22 cellular contexts compared by ENCODE assay signal in the genomic region with DNA sequence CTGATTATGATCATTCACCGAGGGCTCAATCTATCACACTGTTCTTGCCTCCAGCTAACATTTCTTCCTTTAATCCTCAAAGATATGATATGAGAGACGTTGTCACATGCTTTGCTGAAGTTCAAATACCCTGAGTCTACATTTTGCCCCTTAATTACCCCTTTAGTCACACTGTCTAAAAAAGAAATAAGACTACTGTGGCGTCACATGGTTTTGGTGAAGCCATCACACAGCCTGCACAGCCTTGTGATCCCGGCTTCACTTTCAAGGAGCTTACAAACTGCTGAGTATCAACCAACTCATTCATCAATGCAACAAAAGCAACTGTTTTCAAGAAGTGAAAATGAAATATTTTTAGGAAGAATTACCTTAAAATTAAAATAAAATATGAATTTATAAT.
"Had no signal": no experiment of that assay in that cellular context is flagged by ENCODE, and none has a peak within 500 bp of the region (broad histone marks: within the 10 kb centered on the region; RNA-seq: fewer than 3 reads in every experiment).

No MANE protein-coding gene starts in this region.

- H3K27ac Mint-ChIP-seq: activated B cell treated with CpG ODN at 0.5 μM for 24 hours; activated CD4-positive, alpha-beta memory T cell treated with anti-CD3 and anti-CD28 coated beads for 36 hours; activated CD4-positive, alpha-beta T cell treated with anti-CD3 and anti-CD28 coated beads for 36 hours; activated naive CD8-positive, alpha-beta T cell treated with anti-CD3 and anti-CD28 coated beads, Interleukin-2, amount 50 U/mL, for 24 hours; endodermal cell; nephron progenitor cell; T-helper 17 cell had no signal

- DNase-seq: activated B cell treated with CpG ODN at 0.5 μM for 24 hours; activated CD4-positive, alpha-beta memory T cell treated with anti-CD3 and anti-CD28 coated beads for 36 hours; activated CD4-positive, alpha-beta T cell treated with anti-CD3 and anti-CD28 coated beads for 36 hours; activated effector memory CD4-positive, alpha-beta T cell treated with anti-CD3 and anti-CD28 coated beads, Interleukin-2, amount 50 U/mL, for 16 hours; activated naive CD4-positive, alpha-beta T cell treated with anti-CD3 and anti-CD28 coated beads, Interleukin-2, amount 50 U/mL, for 16 hours; activated naive CD8-positive, alpha-beta T cell treated with anti-CD3 and anti-CD28 coated beads, Interleukin-2, amount 50 U/mL, for 24 hours; body of pancreas; cortex of kidney; endodermal cell; glutamatergic neuron; left ventricle myocardium superior; mammary epithelial cell; nephron progenitor cell; retina; stimulated activated CD4-positive, alpha-beta T cell treated with anti-CD3 and anti-CD28 coated beads, Interleukin-4, amount 100 ng/mL, for 24 hours; stimulated activated naive CD4-positive, alpha-beta T cell treated with Interleukin-2 at 50 U/mL for 16 hours; SW 1271; T-helper 17 cell; thyroid gland; upper lobe of right lung had no signal

- H3K79me2 ChIP-seq: hepatocyte had no signal

- H3K36me3 ChIP-seq: cardiac muscle cell, thyroid gland, upper lobe of right lung had no signal

- H3K27me3 ChIP-seq: body of pancreas, cardiac muscle cell, hepatocyte, thyroid gland, upper lobe of right lung had no signal

- H3K4me1 ChIP-seq: body of pancreas, thyroid gland, upper lobe of right lung had no signal

- H3K4me1 Mint-ChIP-seq: activated B cell treated with CpG ODN at 0.5 μM for 24 hours; activated CD4-positive, alpha-beta T cell treated with anti-CD3 and anti-CD28 coated beads for 36 hours; activated naive CD8-positive, alpha-beta T cell treated with anti-CD3 and anti-CD28 coated beads, Interleukin-2, amount 50 U/mL, for 24 hours; endodermal cell; nephron progenitor cell; T-helper 17 cell had no signal

- H3K27ac ChIP-seq: body of pancreas, cardiac muscle cell, hepatocyte, thyroid gland, upper lobe of right lung had no signal

- H3K4me2 ChIP-seq: hepatocyte had no signal

- H2AFZ ChIP-seq: hepatocyte had no signal

- H3K4me3 Mint-ChIP-seq: activated B cell treated with CpG ODN at 0.5 μM for 24 hours; activated CD4-positive, alpha-beta memory T cell treated with anti-CD3 and anti-CD28 coated beads for 36 hours; activated CD4-positive, alpha-beta T cell treated with anti-CD3 and anti-CD28 coated beads for 36 hours; activated naive CD8-positive, alpha-beta T cell treated with anti-CD3 and anti-CD28 coated beads, Interleukin-2, amount 50 U/mL, for 24 hours; endodermal cell; nephron progenitor cell; T-helper 17 cell had no signal

- H3K9me3 Mint-ChIP-seq: activated B cell treated with CpG ODN at 0.5 μM for 24 hours; activated CD4-positive, alpha-beta memory T cell treated with anti-CD3 and anti-CD28 coated beads for 36 hours; activated naive CD8-positive, alpha-beta T cell treated with anti-CD3 and anti-CD28 coated beads, Interleukin-2, amount 50 U/mL, for 24 hours; endodermal cell; nephron progenitor cell had no signal

- H3K4me3 ChIP-seq: body of pancreas, cardiac muscle cell, hepatocyte, thyroid gland, upper lobe of right lung had no signal

- ATAC-seq: activated CD4-positive, alpha-beta T cell treated with anti-CD3 and anti-CD28 coated beads for 36 hours; activated naive CD8-positive, alpha-beta T cell treated with anti-CD3 and anti-CD28 coated beads, Interleukin-2, amount 50 U/mL, for 24 hours; body of pancreas; left ventricle myocardium superior; T-helper 17 cell; upper lobe of right lung had no signal

- H3K36me3 Mint-ChIP-seq: activated CD4-positive, alpha-beta memory T cell treated with anti-CD3 and anti-CD28 coated beads for 36 hours had no signal

- H3K9me3 ChIP-seq: body of pancreas, thyroid gland, upper lobe of right lung had no signal
